In genomic region chr7:80883188-80884025, GRCh38 we compare ENCODE assay signal across 9 cellular contexts. TPM values are rescaled to one million over a fixed set of nuclear protein-coding genes. Genes with fewer than 3 reads are reported as not detected.
DNase-seq lines count a peak whose midpoint lies in the region; ATAC-seq and TF ChIP-seq lines count a peak whose summit lies in the region.
"Had no signal": no experiment of that assay in that cellular context is flagged by ENCODE, and none has a peak within 500 bp of the region (broad histone marks: within the 10 kb centered on the region; RNA-seq: fewer than 3 reads in every experiment).

No MANE protein-coding gene starts in this region.

- H3K9me3 ChIP-seq in RWPE2 (ENCODE audit: severe bottlenecking) = no peaks in the 10 kb centered on the region

- POLR2A ChIA-PET in WTC11 (lab: Charles Lee) = no interaction called here

- no peaks in the 10 kb centered on the region for H3K9me3 Mint-ChIP-seq in WTC11
- H3K9me3 Mint-ChIP-seq: activated naive CD8-positive, alpha-beta T cell treated with anti-CD3 and anti-CD28 coated beads, Interleukin-2, amount 10 ng/mL, durations not matched to agents 7 days and 5 days had no signal

- H3K4me3 ChIP-seq in RWPE2 (ENCODE audit: severe bottlenecking) = no peak overlapping the region

- H3K4me3 Mint-ChIP-seq in WTC11 = no peak overlapping the region
- H3K4me3 Mint-ChIP-seq: activated naive CD8-positive, alpha-beta T cell treated with anti-CD3 and anti-CD28 coated beads, Interleukin-2, amount 10 ng/mL, durations not matched to agents 7 days and 5 days had no signal

- peaks cover 8% of the 10 kb centered on the region for H3K4me1 Mint-ChIP-seq in WTC11
- H3K4me1 Mint-ChIP-seq: activated naive CD8-positive, alpha-beta T cell treated with anti-CD3 and anti-CD28 coated beads, Interleukin-2, amount 10 ng/mL, durations not matched to agents 7 days and 5 days had no signal

- CTCF ChIA-PET in WTC11 (lab: Charles Lee) = no interaction called here

- H3K27ac Mint-ChIP-seq in WTC11 = no peak overlapping the region
- H3K27ac Mint-ChIP-seq: activated naive CD8-positive, alpha-beta T cell treated with anti-CD3 and anti-CD28 coated beads, Interleukin-2, amount 10 ng/mL, durations not matched to agents 7 days and 5 days had no signal

- no peaks in the 10 kb centered on the region for H3K27me3 Mint-ChIP-seq in WTC11 (ENCODE audit: low read depth)
- H3K27me3 Mint-ChIP-seq: activated naive CD8-positive, alpha-beta T cell treated with anti-CD3 and anti-CD28 coated beads, Interleukin-2, amount 10 ng/mL, durations not matched to agents 7 days and 5 days had no signal

- DNase-seq in ELR (ENCODE audit: low read depth) (peak; percentile 100), RWPE2 (ENCODE audit: low spot score) (peak; percentile 64), foreskin keratinocyte (peak; percentile 100), renal cortical epithelial cell (ENCODE audit: low read depth) (peak; percentile 99), WTC11 (ENCODE audit: low spot score) (no peak), NCI-H1105 treated with DMSO at 0.1 percent for 48 hours (lab: John Stamatoyannopoulos, UW) (no peak)
- DNase-seq: activated naive CD8-positive, alpha-beta T cell treated with anti-CD3 and anti-CD28 coated beads, Interleukin-2, amount 10 ng/mL, durations not matched to agents 7 days and 5 days had no signal

- ATAC-seq in RWPE2 (ENCODE audit: low read depth) (peak; percentile 92), foreskin keratinocyte (peak; percentile 96), WTC11 (no peak), HG03521 (IDR thresholded peaks at IDR 0.05; ENCODE audit: unreplicated experiment) (no peak), GM21619 (IDR thresholded peaks at IDR 0.05; ENCODE audit: unreplicated experiment) (no peak)

- H3K4me1 ChIP-seq in RWPE2 (ENCODE audit: insufficient read depth, poor library complexity, severe bottlenecking) = peaks cover 42% of the 10 kb centered on the region
- peaks cover 16% of the 10 kb centered on the region for H3K4me1 ChIP-seq in foreskin keratinocyte

- H3K27ac ChIP-seq in RWPE2 (ENCODE audit: poor library complexity, severe bottlenecking) = peak overlapping the region; percentile 98
- H3K27ac ChIP-seq in foreskin keratinocyte = peak overlapping the region; percentile 26

- no peaks in the 10 kb centered on the region for H3K36me3 Mint-ChIP-seq in WTC11
- H3K36me3 Mint-ChIP-seq: activated naive CD8-positive, alpha-beta T cell treated with anti-CD3 and anti-CD28 coated beads, Interleukin-2, amount 10 ng/mL, durations not matched to agents 7 days and 5 days had no signal

- TF ChIP-seq CTCF in RWPE2 (IDR thresholded peaks at IDR 0.05; ENCODE audit: poor library complexity, severe bottlenecking) (no peak), foreskin keratinocyte (conservative IDR thresholded peaks at IDR 0.05) (no peak), WTC11 (IDR thresholded peaks at IDR 0.05) (no peak)

- no peaks in the 10 kb centered on the region for H3K27me3 ChIP-seq in RWPE2 (ENCODE audit: insufficient read depth, poor library complexity, severe bottlenecking)
- no peaks in the 10 kb centered on the region for H3K27me3 ChIP-seq in foreskin keratinocyte

- peaks cover 26% of the 10 kb centered on the region for H3K36me3 ChIP-seq in RWPE2 (ENCODE audit: low read depth)

TF ChIP-seq in WTC11, 78 proteins besides CTCF, POLR2A, EP300 and RAD21 (continues in another document):
- TF ChIP-seq OVOL2 (CRISPR knock-in tag; IDR thresholded peaks at IDR 0.05; ENCODE audit: borderline replicate concordance) (no peak), GTF2I (CRISPR knock-in tag; conservative IDR thresholded peaks at IDR 0.05) (no peak), ARID4B (CRISPR knock-in tag; IDR thresholded peaks at IDR 0.05; ENCODE audit: borderline replicate concordance) (no peak), NFE2L1 (CRISPR knock-in tag; IDR thresholded peaks at IDR 0.05) (no peak), TEAD1 (CRISPR knock-in tag; IDR thresholded peaks at IDR 0.05) (no peak), ZMAT4 (CRISPR knock-in tag; IDR thresholded peaks at IDR 0.05) (no peak), CREM (CRISPR knock-in tag; IDR thresholded peaks at IDR 0.05) (no peak), FOXJ3 (CRISPR knock-in tag; IDR thresholded peaks at IDR 0.05; ENCODE audit: borderline replicate concordance) (no peak), ZNF317 (CRISPR knock-in tag; IDR thresholded peaks at IDR 0.05; ENCODE audit: borderline replicate concordance, low read depth) (no peak), GRHL2 (CRISPR knock-in tag; IDR thresholded peaks at IDR 0.05; ENCODE audit: insufficient replicate concordance, severe bottlenecking) (no peak), SP1 (CRISPR knock-in tag; conservative IDR thresholded peaks at IDR 0.05) (no peak), FOXK1 (CRISPR knock-in tag; IDR thresholded peaks at IDR 0.05) (no peak), ZNF263 (CRISPR knock-in tag; IDR thresholded peaks at IDR 0.05; ENCODE audit: low read depth) (no peak)
- TF ChIP-seq, protein P1, sequence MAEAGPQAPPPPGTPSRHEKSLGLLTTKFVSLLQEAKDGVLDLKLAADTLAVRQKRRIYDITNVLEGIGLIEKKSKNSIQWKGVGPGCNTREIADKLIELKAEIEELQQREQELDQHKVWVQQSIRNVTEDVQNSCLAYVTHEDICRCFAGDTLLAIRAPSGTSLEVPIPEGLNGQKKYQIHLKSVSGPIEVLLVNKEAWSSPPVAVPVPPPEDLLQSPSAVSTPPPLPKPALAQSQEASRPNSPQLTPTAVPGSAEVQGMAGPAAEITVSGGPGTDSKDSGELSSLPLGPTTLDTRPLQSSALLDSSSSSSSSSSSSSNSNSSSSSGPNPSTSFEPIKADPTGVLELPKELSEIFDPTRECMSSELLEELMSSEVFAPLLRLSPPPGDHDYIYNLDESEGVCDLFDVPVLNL (CRISPR knock-in tag; IDR thresholded peaks at IDR 0.05; ENCODE audit: borderline replicate concordance, low read depth) = no peak
- TF ChIP-seq, protein P2, sequence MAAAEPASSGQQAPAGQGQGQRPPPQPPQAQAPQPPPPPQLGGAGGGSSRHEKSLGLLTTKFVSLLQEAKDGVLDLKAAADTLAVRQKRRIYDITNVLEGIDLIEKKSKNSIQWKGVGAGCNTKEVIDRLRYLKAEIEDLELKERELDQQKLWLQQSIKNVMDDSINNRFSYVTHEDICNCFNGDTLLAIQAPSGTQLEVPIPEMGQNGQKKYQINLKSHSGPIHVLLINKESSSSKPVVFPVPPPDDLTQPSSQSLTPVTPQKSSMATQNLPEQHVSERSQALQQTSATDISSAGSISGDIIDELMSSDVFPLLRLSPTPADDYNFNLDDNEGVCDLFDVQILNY (CRISPR knock-in tag; IDR thresholded peaks at IDR 0.05) = no peak

RNA-seq across cellular contexts. Expression of gene SEMA3C, which starts 35.4 kb away (rescaled TPM):
- total RNA-seq in foreskin keratinocyte (99.5 and 150 TPM in 2 replicates), renal cortical epithelial cell (173 and 349 TPM in 2 replicates), WTC11 (2021) (1.6 to 3.1 TPM (median 2.1 TPM) in 3 replicates)
- polyA plus RNA-seq in foreskin keratinocyte = 16.2 and 21.2 TPM in 2 replicates

Comparison
In these comparisons a context has a peak if more than half of its experiments do, and no peak if none do; other contexts are left out.
1. DNase-seq: peak in ELR (single experiment), RWPE2 (single experiment), foreskin keratinocyte (2 of 2) and renal cortical epithelial cell (single experiment); none in WTC11 (single experiment) and NCI-H1105 treated with DMSO at 0.1 percent for 48 hours (single experiment).
2. ATAC-seq: peak in RWPE2 (single experiment) and foreskin keratinocyte (single experiment); none in WTC11 (single experiment), HG03521 (single experiment) and GM21619 (single experiment).
3. RNA of gene SEMA3C, which starts 35.4 kb away (total RNA-seq): 173 to 349 TPM in renal cortical epithelial cell and 99.5 to 150 TPM in foreskin keratinocyte; 1.6 to 3.1 TPM in WTC11; every median in the first group is over 10 times any median in the second.